Comparison of ENCODE assay signal across 24 cellular contexts in the genomic region with DNA sequence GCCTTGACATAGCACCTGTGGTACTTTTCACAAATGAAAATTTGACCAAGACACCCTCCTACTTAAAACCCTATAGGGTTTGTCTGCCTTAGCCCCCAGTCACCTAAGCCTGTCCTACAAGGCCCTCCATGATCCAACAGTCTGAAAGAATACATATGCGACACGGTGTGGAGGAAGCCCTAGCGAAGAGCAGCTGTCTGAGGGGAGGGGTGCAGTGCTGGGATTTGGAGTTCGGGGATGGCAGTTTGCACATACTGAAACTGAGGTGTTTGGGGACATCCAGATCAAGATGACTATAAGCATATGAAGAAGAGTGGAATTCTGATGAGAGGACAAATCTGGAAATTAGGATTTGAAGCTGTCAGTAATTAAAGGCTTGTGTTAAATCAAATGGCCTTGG.
"Had no signal": no experiment of that assay in that cellular context is flagged by ENCODE, and none has a peak within 500 bp of the region (broad histone marks: within the 10 kb centered on the region; RNA-seq: fewer than 3 reads in every experiment).

No MANE protein-coding gene starts in this region.

- H3K27me3 ChIP-seq: esophagus muscularis mucosa, ovary, sigmoid colon, suprapubic skin, transverse colon, upper lobe of right lung, vagina had no signal

- DNase-seq: effector memory CD4-positive, alpha-beta T cell; foreskin keratinocyte; hypothalamus; immature natural killer cell; natural killer cell; occipital lobe; ovary; posterior cingulate gyrus; psoas muscle; right cardiac atrium; sigmoid colon; spleen; stimulated activated CD4-positive, alpha-beta T cell treated with anti-CD3 and anti-CD28 coated beads, Interleukin-15, amount 100 ng/mL, for 24 hours; stimulated activated CD4-positive, alpha-beta T cell treated with anti-CD3 and anti-CD28 coated beads, Interleukin-2, amount 100 ng/mL, for 48 hours; stimulated activated naive B cell treated with anti-CD40 and anti-IgM and Interleukin-4, amounts not matched to agents 10 μg/mL and 1 μg/mL and 100 μg/mL, for 72 hours; transverse colon had no signal

- H3K27me3 Mint-ChIP-seq: memory B cell; stimulated activated naive CD8-positive, alpha-beta T cell treated with anti-CD3 and anti-CD28 coated beads, Interleukin-15, Interleukin-2, amounts not matched to agents 100 ng/mL and 50 ng/mL, for 24 hours had no signal

- H3K4me1 ChIP-seq: foreskin keratinocyte had no signal

- H3K36me3 Mint-ChIP-seq: immature natural killer cell; memory B cell; natural killer cell; stimulated activated naive B cell treated with anti-CD40 and anti-IgM and Interleukin-4, amounts not matched to agents 10 μg/mL and 1 μg/mL and 100 μg/mL, for 72 hours had no signal

- H3K9me3 Mint-ChIP-seq: dendritic cell treated with granulocyte-macrophage colony-stimulating factor and Interleukin-4, amounts not matched to agents 40 ng/mL and 50 ng/mL, for 4 days; memory B cell; natural killer cell; stimulated activated naive B cell treated with anti-CD40 and anti-IgM and Interleukin-4, amounts not matched to agents 10 μg/mL and 1 μg/mL and 100 μg/mL, for 72 hours; stimulated activated naive CD8-positive, alpha-beta T cell treated with anti-CD3 and anti-CD28 coated beads, Interleukin-15, Interleukin-2, amounts not matched to agents 100 ng/mL and 50 ng/mL, for 24 hours had no signal

- ATAC-seq: foreskin keratinocyte; natural killer cell; psoas muscle; right cardiac atrium; stimulated activated naive B cell treated with anti-CD40 and anti-IgM and Interleukin-4, amounts not matched to agents 10 μg/mL and 1 μg/mL and 100 μg/mL, for 72 hours; upper lobe of right lung had no signal

- H3K27ac ChIP-seq: esophagus muscularis mucosa, foreskin keratinocyte, ovary, psoas muscle, sigmoid colon, spleen, suprapubic skin, transverse colon, upper lobe of right lung, vagina had no signal

- H3K9me3 ChIP-seq: esophagus muscularis mucosa, ovary, psoas muscle, sigmoid colon, spleen, suprapubic skin, transverse colon, upper lobe of right lung, vagina had no signal

- H3K27ac Mint-ChIP-seq: dendritic cell treated with granulocyte-macrophage colony-stimulating factor and Interleukin-4, amounts not matched to agents 40 ng/mL and 50 ng/mL, for 4 days; immature natural killer cell; memory B cell; natural killer cell; stimulated activated naive B cell treated with anti-CD40 and anti-IgM and Interleukin-4, amounts not matched to agents 10 μg/mL and 1 μg/mL and 100 μg/mL, for 72 hours; stimulated activated naive CD8-positive, alpha-beta T cell treated with anti-CD3 and anti-CD28 coated beads, Interleukin-15, Interleukin-2, amounts not matched to agents 100 ng/mL and 50 ng/mL, for 24 hours had no signal

- H3K36me3 ChIP-seq: esophagus muscularis mucosa, ovary, sigmoid colon, spleen, suprapubic skin, transverse colon, upper lobe of right lung, vagina had no signal

- H3K4me3 ChIP-seq: esophagus muscularis mucosa, lung, ovary, psoas muscle, sigmoid colon, spleen, suprapubic skin, transverse colon, upper lobe of right lung, vagina had no signal

- H3K4me3 Mint-ChIP-seq: dendritic cell treated with granulocyte-macrophage colony-stimulating factor and Interleukin-4, amounts not matched to agents 40 ng/mL and 50 ng/mL, for 4 days; immature natural killer cell; memory B cell; natural killer cell; stimulated activated naive B cell treated with anti-CD40 and anti-IgM and Interleukin-4, amounts not matched to agents 10 μg/mL and 1 μg/mL and 100 μg/mL, for 72 hours; stimulated activated naive CD8-positive, alpha-beta T cell treated with anti-CD3 and anti-CD28 coated beads, Interleukin-15, Interleukin-2, amounts not matched to agents 100 ng/mL and 50 ng/mL, for 24 hours had no signal
